In genomic region chr7:51366172-51366728, GRCh38 we compare ENCODE assay signal across 17 cellular contexts. TPM values are rescaled to one million over a fixed set of nuclear protein-coding genes. Genes with fewer than 3 reads are reported as not detected.
"Had no signal": no experiment of that assay in that cellular context is flagged by ENCODE, and none has a peak within 500 bp of the region (broad histone marks: within the 10 kb centered on the region; RNA-seq: fewer than 3 reads in every experiment).

No MANE protein-coding gene starts in this region.

- H3K36me3 Mint-ChIP-seq: immature natural killer cell, naive B cell had no signal

- H3K4me3 ChIP-seq: esophagus muscularis mucosa, gastroesophageal sphincter, left ventricle myocardium inferior, lung, sigmoid colon, skin epidermis, stomach had no signal

- H3K4me3 Mint-ChIP-seq: immature natural killer cell, naive B cell, nephron had no signal

- H3K27ac ChIP-seq: epithelial cell of prostate, esophagus muscularis mucosa, gastroesophageal sphincter, left ventricle myocardium inferior, sigmoid colon, skin epidermis, stomach had no signal

- H3K4me1 Mint-ChIP-seq: immature natural killer cell, naive B cell had no signal

- DNase-seq: effector memory CD4-positive, alpha-beta T cell; left ventricle myocardium inferior; naive B cell; sigmoid colon; stimulated activated CD4-positive, alpha-beta T cell treated with anti-CD3 and anti-CD28 coated beads, Interleukin-2, amount 100 ng/mL, for 24 hours; stimulated activated CD4-positive, alpha-beta T cell treated with anti-CD3 and anti-CD28 coated beads, Interleukin-4, amount 100 ng/mL, for 4 hours; stimulated activated naive CD4-positive, alpha-beta T cell had no signal

- H3K27me3 ChIP-seq: esophagus muscularis mucosa, gastroesophageal sphincter, sigmoid colon, stomach had no signal

- H3K4me1 ChIP-seq: gastroesophageal sphincter, sigmoid colon had no signal

- H3K36me3 ChIP-seq: esophagus muscularis mucosa, gastroesophageal sphincter, left ventricle myocardium inferior, sigmoid colon, stomach had no signal

- H3K27ac Mint-ChIP-seq: immature natural killer cell, nephron had no signal

- H3K27me3 Mint-ChIP-seq: naive B cell had no signal

- H3K9me3 ChIP-seq: esophagus muscularis mucosa, gastroesophageal sphincter, left ventricle myocardium inferior, sigmoid colon, stomach had no signal

RNA-seq across cellular contexts. Expression of gene COBL, which starts 49.6 kb away (rescaled TPM):
- total RNA-seq: fibroblast of villous mesenchyme, pulmonary artery endothelial cell had no signal
- polyA plus RNA-seq: immature natural killer cell had no signal
